In genomic region chr15:74901612-74902063, GRCh38 we compare ENCODE assay signal across 9 cellular contexts. TPM values are rescaled to one million over a fixed set of nuclear protein-coding genes. Genes with fewer than 3 reads are reported as not detected.
DNase-seq lines count a peak whose midpoint lies in the region; TF ChIP-seq lines count a peak whose summit lies in the region.
"Had no signal": no experiment of that assay in that cellular context is flagged by ENCODE, and none has a peak within 500 bp of the region (broad histone marks: within the 10 kb centered on the region; RNA-seq: fewer than 3 reads in every experiment).

No MANE protein-coding gene starts in this region.

- no peak overlapping the region; a peak in 1 of 7 replicates for H3K27ac Mint-ChIP-seq in H9

- H3K14ac ChIP-seq in H9 (ENCODE audit: insufficient read depth, low read length): no peak overlapping the region
- no peak overlapping the region for H3K14ac ChIP-seq in trophoblast cell (ENCODE audit: low read length)

- H3K9ac ChIP-seq in H9 (ENCODE audit: extremely low read depth, insufficient read length, low read length) (no peak overlapping the region), trophoblast cell (ENCODE audit: low read length) (no peak overlapping the region)

- H4K8ac ChIP-seq in H9 (replicated peaks; ENCODE audit: insufficient read length, low read depth, low read length): no peak overlapping the region
- H4K8ac ChIP-seq in trophoblast cell (ENCODE audit: low read depth, low read length): peak overlapping the region; percentile 61

- H3K79me1 ChIP-seq in H9 (ENCODE audit: insufficient read depth, low read depth, low read length, poor library complexity, severe bottlenecking) (no peaks in the 10 kb centered on the region), trophoblast cell (ENCODE audit: low read length) (peaks cover 8% of the 10 kb centered on the region)

- no peak for TF ChIP-seq POLR2A in vagina (IDR thresholded peaks at IDR 0.05)

- intact Hi-C loops in vagina (cut with DNase I) (no loop called here), posterior vena cava (cut with DNase I) (no loop called here)

- no peak overlapping the region for H2BK12ac ChIP-seq in H9 (ENCODE audit: insufficient read length, low read depth, low read length)
- peak overlapping the region; percentile 18 for H2BK12ac ChIP-seq in trophoblast cell (ENCODE audit: low read length)

- H2BK5ac ChIP-seq in H9 (ENCODE audit: insufficient read length, low read length) (no peak overlapping the region), trophoblast cell (ENCODE audit: low read depth, low read length, poor library complexity) (no peak overlapping the region)

- H2AFZ ChIP-seq in H9 (ENCODE audit: low read length) (no peak overlapping the region), trophoblast cell (ENCODE audit: insufficient read depth, low read length, poor library complexity) (no peak overlapping the region)

- H3K79me2 ChIP-seq in H9 (ENCODE audit: insufficient read depth, low read length) (no peaks in the 10 kb centered on the region), trophoblast cell (ENCODE audit: control insufficient read depth, insufficient read depth, low read length, poor library complexity) (peaks cover 6% of the 10 kb centered on the region)

- H3K4me1 Mint-ChIP-seq in H9: peaks cover 13% of the 10 kb centered on the region in 2 experiments

- peak in 9 of 14 donors; percentile 5 to 37 (median 16) for DNase-seq in C1 segment of cervical spinal cord (lab: John Stamatoyannopoulos, UW)
- peak; percentile 55 for DNase-seq in H9
- DNase-seq in RKO (ENCODE audit: low spot score): peak; percentile 76
- DNase-seq in activated T-cell treated with anti-CD3 and anti-CD28 coated beads, Interleukin-2, amount 50 U/mL, for 48 hours: peak; percentile 67 to 76
- DNase-seq in fibroblast of the conjunctiva (ENCODE audit: low read depth): peak; percentile 27
- peak; percentile 65 to 81 for DNase-seq in trophoblast cell
- DNase-seq in vagina (ENCODE audit: extremely low spot score in 2 of 2): no peak
- DNase-seq in posterior vena cava (ENCODE audit: low spot score): no peak

- H3K27ac ChIP-seq in H9 (ENCODE audit: insufficient read length, low read depth, low read length): no peak overlapping the region
- no peak overlapping the region for H3K27ac ChIP-seq in trophoblast cell (ENCODE audit: low read depth, low read length)
- peak overlapping the region; percentile 50 for H3K27ac ChIP-seq in vagina

- no peaks in the 10 kb centered on the region for H3K9me3 Mint-ChIP-seq in H9
- H3K9me3 Mint-ChIP-seq: IgD-negative memory B cell had no signal

- H3K18ac ChIP-seq in H9 (ENCODE audit: insufficient read length, low read depth, low read length) (no peak overlapping the region), trophoblast cell (ENCODE audit: low read length) (no peak overlapping the region)

- H3K36me3 ChIP-seq in trophoblast cell (ENCODE audit: control insufficient read depth in 1 of 2, insufficient read depth in 2 of 2, low read length in 2 of 2) (peaks cover 33 to 55% of the 10 kb centered on the region in 2 experiments), vagina (peaks cover 0 to 35% of the 10 kb centered on the region in 2 donors)

- H4K20me1 ChIP-seq in H9 (ENCODE audit: control insufficient read depth, insufficient read depth, insufficient read length): no peaks in the 10 kb centered on the region

- peaks cover 32 to 71% (median 51%) of the 10 kb centered on the region in 3 experiments for H3K36me3 Mint-ChIP-seq in H9 (ENCODE audit: insufficient read depth in 1 of 3, low read depth in 3 of 3)

- no peak overlapping the region for H2BK20ac ChIP-seq in H9 (ENCODE audit: low read depth, low read length, poor library complexity, severe bottlenecking)

- H3K27me3 Mint-ChIP-seq in H9 (ENCODE audit: low read depth): no peaks in the 10 kb centered on the region
- H3K27me3 Mint-ChIP-seq: IgD-negative memory B cell had no signal

- no CpG with 5 or more reads among the region's 5 CpGs for WGBS in H9 (ENCODE audit: extremely low coverage, insufficient read length, low lambda C conversion rate)
- WGBS in trophoblast cell (ENCODE audit: extremely low coverage, insufficient coverage, insufficient read length): no CpG with 5 or more reads among the region's 5 CpGs

- H3K4me3 Mint-ChIP-seq in H9: no peak overlapping the region

- no peak overlapping the region for H4K5ac ChIP-seq in H9 (ENCODE audit: insufficient read length, low read depth, low read length)

- H4K91ac ChIP-seq in H9 (ENCODE audit: insufficient read length, low read depth, low read length): no peak overlapping the region
- H4K91ac ChIP-seq in trophoblast cell (ENCODE audit: low read depth, low read length): no peak overlapping the region

- H2AK5ac ChIP-seq in H9 (ENCODE audit: insufficient read length, low read length) (no peak overlapping the region), trophoblast cell (ENCODE audit: low read length) (no peak overlapping the region)

- no peaks in the 10 kb centered on the region for H3K9me3 ChIP-seq in H9 (ENCODE audit: control insufficient read depth, low read depth, low read length)
- no peaks in the 10 kb centered on the region for H3K9me3 ChIP-seq in trophoblast cell (ENCODE audit: insufficient read depth, low read depth, low read length)
- H3K9me3 ChIP-seq in vagina: no peaks in the 10 kb centered on the region

- TF ChIP-seq CTCF in H9 (conservative IDR thresholded peaks at IDR 0.05) (peak; percentile 97), vagina (IDR thresholded peaks at IDR 0.05) (peak; percentile 73 to 83 (median 75))

- H2BK15ac ChIP-seq in H9 (ENCODE audit: low read depth, low read length): no peak overlapping the region

- H3K4me2 ChIP-seq in H9 (ENCODE audit: insufficient read depth, insufficient read length, low read length) (no peak overlapping the region), trophoblast cell (ENCODE audit: low read length) (no peak overlapping the region)

- no peak overlapping the region for H3K56ac ChIP-seq in H9 (ENCODE audit: insufficient read length, low read depth, low read length)

- no peak overlapping the region for H4K12ac ChIP-seq in trophoblast cell (ENCODE audit: low read depth, low read length)

- no peak overlapping the region for H3K23ac ChIP-seq in H9 (ENCODE audit: insufficient read length, low read depth, low read length)
- no peak overlapping the region for H3K23ac ChIP-seq in trophoblast cell (ENCODE audit: low read length)

- H2BK120ac ChIP-seq in H9 (ENCODE audit: low read depth, low read length, poor library complexity, severe bottlenecking) (no peak overlapping the region), trophoblast cell (ENCODE audit: insufficient read depth, low read length, poor library complexity) (no peak overlapping the region)

- H3K23me2 ChIP-seq in H9 (ENCODE audit: insufficient read length, low read depth, low read length, poor library complexity, severe bottlenecking): peaks cover 3% of the 10 kb centered on the region

- no peak overlapping the region for H3K4ac ChIP-seq in H9 (ENCODE audit: low read depth, low read length)
- H3K4ac ChIP-seq in trophoblast cell (ENCODE audit: low read depth, low read length): no peak overlapping the region

- no peak overlapping the region for H3T11ph ChIP-seq in H9 (ENCODE audit: low read length)

- no peak overlapping the region for H3K4me3 ChIP-seq in trophoblast cell (ENCODE audit: low read depth, low read length)
- H3K4me3 ChIP-seq in vagina: no peak overlapping the region

- H3K27me3 ChIP-seq in H9 (ENCODE audit: insufficient read depth, low read length): no peaks in the 10 kb centered on the region
- H3K27me3 ChIP-seq in trophoblast cell (ENCODE audit: insufficient read depth, low read length): no peaks in the 10 kb centered on the region
- no peaks in the 10 kb centered on the region for H3K27me3 ChIP-seq in vagina

- H3K4me1 ChIP-seq in H9 (ENCODE audit: insufficient read depth, low read length) (no peaks in the 10 kb centered on the region), trophoblast cell (ENCODE audit: control insufficient read depth in 1 of 2, insufficient read depth in 2 of 2, low read length in 2 of 2) (peaks cover 7 to 8% of the 10 kb centered on the region in 2 experiments), vagina (peaks cover 37% of the 10 kb centered on the region)

RNA-seq across cellular contexts. Expression of gene FAM219B, which starts 5.0 kb away (rescaled TPM):
- total RNA-seq in H9 (2021): 60.3 and 69.0 TPM in 2 replicates
- polyA plus RNA-seq in trophoblast cell (2013): 27.1 and 29.6 TPM in 2 replicates
- total RNA-seq in vagina: 51.6 TPM
- 10 to 100 TPM; 61.5 to 81.0 TPM for total RNA-seq in posterior vena cava

RNA-seq across cellular contexts. Expression of gene MPI, which starts 11.8 kb away (rescaled TPM):
- total RNA-seq in H9 (2021): 55.0 and 57.5 TPM in 2 replicates
- polyA plus RNA-seq in trophoblast cell (2013): 18.5 and 19.3 TPM in 2 replicates
- 43.2 TPM for total RNA-seq in vagina
- total RNA-seq in posterior vena cava: 10 to 100 TPM; 22.4 to 26.5 TPM

RNA-seq across cellular contexts. Expression of gene SCAMP2, which starts 28.5 kb away (rescaled TPM):
- total RNA-seq in H9 (2021): 49.0 and 50.2 TPM in 2 replicates
- 73.8 and 78.1 TPM in 2 replicates for polyA plus RNA-seq in trophoblast cell (2013)
- total RNA-seq in vagina: 56.7 TPM
- 10 to 100 TPM; 65.1 to 65.6 TPM for total RNA-seq in posterior vena cava

RNA-seq across cellular contexts. Expression of gene COX5A, which starts 36.2 kb away (rescaled TPM):
- total RNA-seq in H9 (2021) (331 and 336 TPM in 2 replicates), vagina (123 TPM), posterior vena cava (100 to 1,000 TPM in 1 of 2 donors, 10 to 100 TPM in 1; 90.6 to 101 TPM)
- 295 and 305 TPM in 2 replicates for polyA plus RNA-seq in trophoblast cell (2013)

RNA-seq across cellular contexts. Expression of gene RPP25, which starts 54.9 kb away (rescaled TPM):
- total RNA-seq in H9 (2021) (12.6 and 13.0 TPM in 2 replicates), vagina (11.3 TPM), posterior vena cava (1 to 10 TPM; 7.5 to 9.3 TPM)
- polyA plus RNA-seq in trophoblast cell (2013): 0.19 and 0.22 TPM in 2 replicates

Comparison
In these comparisons a context has a peak if more than half of its experiments do, and no peak if none do; other contexts are left out.
1. DNase-seq: peak in C1 segment of cervical spinal cord (9 of 14), H9 (single experiment), RKO (single experiment), activated T-cell treated with anti-CD3 and anti-CD28 coated beads, Interleukin-2, amount 50 U/mL, for 48 hours (2 of 2), fibroblast of the conjunctiva (single experiment) and trophoblast cell (2 of 2); none in vagina (0 of 2) and posterior vena cava (single experiment).